16 cellular contexts compared by ENCODE assay signal in the genomic region with DNA sequence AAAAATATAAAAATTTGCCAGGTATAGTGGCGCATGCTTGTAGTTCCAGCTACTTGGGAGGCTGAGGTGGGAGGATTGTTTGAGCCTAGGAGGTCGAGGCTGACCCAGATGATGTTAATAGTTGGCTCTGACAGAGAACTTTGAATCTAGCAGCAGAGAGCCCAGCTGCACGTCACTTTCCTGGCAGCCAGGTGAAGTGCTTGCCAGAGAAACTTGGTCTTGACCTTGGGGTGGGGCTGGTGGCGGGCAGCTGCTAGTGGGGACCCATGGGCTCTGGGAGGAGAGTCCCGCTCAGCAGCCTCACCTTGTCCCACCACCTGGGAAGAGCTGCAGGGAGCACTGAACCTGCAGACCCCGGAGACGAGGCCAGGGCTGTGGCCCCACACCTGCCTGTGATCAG. TPM values are rescaled to one million over a fixed set of nuclear protein-coding genes. Genes with fewer than 3 reads are reported as not detected.
DNase-seq lines count a peak whose midpoint lies in the region; ATAC-seq, FAIRE-seq and TF ChIP-seq lines count a peak whose summit lies in the region.
"Had no signal": no experiment of that assay in that cellular context is flagged by ENCODE, and none has a peak within 500 bp of the region (broad histone marks: within the 10 kb centered on the region; RNA-seq: fewer than 3 reads in every experiment).

No MANE protein-coding gene starts in this region.

- peaks cover 4% of the 10 kb centered on the region; the same call in 1 of the 2 replicates for H3K23me2 ChIP-seq in H1 (ENCODE audit: low read depth, low read length)

- H3K9ac ChIP-seq in OCI-LY1 (ENCODE audit: low read length) (no peak overlapping the region), H1 (replicated peaks in 1 of 4; ENCODE audit: extremely low read depth in 1 of 4, low read depth in 3 of 4, low read length in 3 of 4) (no peak overlapping the region), MM.1S (ENCODE audit: low read length) (no peak overlapping the region)
- H3K9ac ChIP-seq: SK-N-SH had no signal

- no peak overlapping the region for H3K4ac ChIP-seq in H1 (replicated peaks; ENCODE audit: insufficient read length, low read depth, low read length)

- CTCF ChIA-PET in H1 (lab: Charles Lee; ENCODE audit: partially characterized antibody), result interaction anchor here (0.6 to 2.0 kb wide), 7 partner anchors 11 to 1323 kb away, joined by 3 to 5 read pairs (median 3); no protein-coding TSS in a partner anchor

- TF ChIP-seq RAD21 in H1 (IDR thresholded peaks at IDR 0.05 in 1 of 2, conservative IDR thresholded peaks at IDR 0.05 in 1 of 2; ENCODE audit: low read depth in 2 of 2, low read length in 2 of 2), result no peak

- no peak overlapping the region for H2BK120ac ChIP-seq in H1 (replicated peaks; ENCODE audit: low read depth, low read length)

- TF ChIP-seq CTCF in OCI-LY1 (IDR thresholded peaks at IDR 0.05; ENCODE audit: low read length) (no peak), H1 (IDR thresholded peaks at IDR 0.05; ENCODE audit: control extremely low read depth in 1 of 3, insufficient read depth in 1 of 3, low read depth in 1 of 3, low read length in 3 of 3) (no peak), thyroid gland (IDR thresholded peaks at IDR 0.05) (no peak), omental fat pad (IDR thresholded peaks at IDR 0.05) (no peak), MM.1S (IDR thresholded peaks at IDR 0.05; ENCODE audit: low read length) (no peak)

- ATAC-seq in omental fat pad (ENCODE audit: low FRiP score), result no peak

- H4K91ac ChIP-seq in H1 (replicated peaks; ENCODE audit: insufficient read length, low read length), result no peak overlapping the region

- no peaks in the 10 kb centered on the region for H3K9me3 ChIP-seq in OCI-LY1 (ENCODE audit: low read length)
- H3K9me3 ChIP-seq in H1 (ENCODE audit: insufficient read depth in 2 of 2, low read depth in 1 of 2, low read length in 1 of 2), result no peaks in the 10 kb centered on the region
- H3K9me3 ChIP-seq in thyroid gland, result no peaks in the 10 kb centered on the region
- no peaks in the 10 kb centered on the region for H3K9me3 ChIP-seq in MM.1S (replicated peaks; ENCODE audit: insufficient read depth, low read length)
- H3K9me3 ChIP-seq: SK-N-SH had no signal

- no peak overlapping the region for H4K8ac ChIP-seq in H1 (ENCODE audit: extremely low read depth, insufficient read depth, low read length)

- H3K79me1 ChIP-seq in H1 (ENCODE audit: low read depth, low read length), result no peaks in the 10 kb centered on the region

- no peaks in the 10 kb centered on the region for H3K79me2 ChIP-seq in OCI-LY1 (ENCODE audit: insufficient read depth, low read length)
- no peaks in the 10 kb centered on the region for H3K79me2 ChIP-seq in H1 (ENCODE audit: control insufficient read depth in 1 of 2, insufficient read depth in 2 of 2, low read length in 2 of 2)
- no peaks in the 10 kb centered on the region for H3K79me2 ChIP-seq in MM.1S (ENCODE audit: low read length)

- H3K4me2 ChIP-seq in OCI-LY1 (ENCODE audit: low read length), result no peak overlapping the region
- no peak overlapping the region for H3K4me2 ChIP-seq in H1 (ENCODE audit: insufficient read depth in 1 of 2, low read depth in 2 of 2, low read length in 2 of 2)
- no peak overlapping the region for H3K4me2 ChIP-seq in MM.1S (ENCODE audit: low read depth, low read length)
- H3K4me2 ChIP-seq: SK-N-SH had no signal

- H2BK20ac ChIP-seq in H1 (ENCODE audit: low read length), result no peak overlapping the region

- H3K56ac ChIP-seq in H1 (replicated peaks; ENCODE audit: insufficient read length, low read depth, low read length), result no peak overlapping the region

- H3K23ac ChIP-seq in H1 (ENCODE audit: insufficient read length), result no peak overlapping the region

- H2BK12ac ChIP-seq in H1 (ENCODE audit: low read depth, low read length), result no peak overlapping the region

- H3K4me1 ChIP-seq in OCI-LY1 (ENCODE audit: insufficient read depth, low read length, severe bottlenecking) (peaks cover 85% of the 10 kb centered on the region), H1 (replicated peaks in 1 of 4; ENCODE audit: control insufficient read depth in 3 of 4, insufficient read depth in 4 of 4, low read length in 3 of 4) (peaks cover 0 to 29% (median 21%) of the 10 kb centered on the region in 4 experiments; a peak in 6 of 7 replicates), thyroid gland (peaks cover 20 to 29% of the 10 kb centered on the region in 2 donors), MM.1S (ENCODE audit: low read length) (no peaks in the 10 kb centered on the region)

- H2BK15ac ChIP-seq in H1 (ENCODE audit: low read length), result peak overlapping the region; percentile 31; the same call in 1 of the 2 replicates

- H2AFZ ChIP-seq in OCI-LY1 (ENCODE audit: low read length) (no peak overlapping the region), H1 (ENCODE audit: low read length) (no peak overlapping the region), MM.1S (ENCODE audit: low read length) (no peak overlapping the region)

- WGBS in H1 (ENCODE audit: extremely low coverage in 1 of 2, insufficient coverage in 1 of 2, insufficient read length in 1 of 2, insufficient replicate concordance in 2 of 2, low coverage in 1 of 2, low lambda C conversion rate in 2 of 2, missing lambda C conversion rate in 1 of 2), 2 experiments, result 82% methylated on average over 7 of the region's 7 CpGs; no CpG with 5 or more reads in 1 of the 2 experiments
- 70 to 72% methylated on average over 3 to 7 of the region's 7 CpGs for WGBS in thyroid gland, 2 donors

- H3F3A ChIP-seq in OCI-LY1 (ENCODE audit: insufficient read depth, low read length) (peaks cover 4% of the 10 kb centered on the region; the same call in 1 of the 2 replicates), MM.1S (ENCODE audit: insufficient read depth, low read length) (no peaks in the 10 kb centered on the region)

- intact Hi-C loops in thyroid gland (cut with DNase I), result no loop called here

- no peak overlapping the region for H3K4me3 ChIP-seq in OCI-LY1 (ENCODE audit: low read depth, low read length, poor library complexity, severe bottlenecking)
- no peak overlapping the region for H3K4me3 ChIP-seq in H1 (ENCODE audit: extremely low read depth in 1 of 4, insufficient read depth in 2 of 4, low read depth in 3 of 4, low read length in 4 of 4)
- no peak overlapping the region for H3K4me3 ChIP-seq in thyroid gland (replicated peaks in 1 of 3)
- H3K4me3 ChIP-seq in MM.1S (ENCODE audit: low read length), result no peak overlapping the region

- H4K5ac ChIP-seq in H1 (ENCODE audit: insufficient read length, low read depth, low read length), result no peak overlapping the region

- H3K18ac ChIP-seq in H1 (ENCODE audit: extremely low read depth, low read length), result no peak overlapping the region

- peak overlapping the region; percentile 32 for H3K27ac ChIP-seq in OCI-LY1 (ENCODE audit: low read depth, low read length, poor library complexity, severe bottlenecking)
- H3K27ac ChIP-seq in H1 (ENCODE audit: low read depth, low read length), result no peak overlapping the region
- peak overlapping the region in 1 of 3 donors; percentile 58 for H3K27ac ChIP-seq in thyroid gland
- no peak overlapping the region for H3K27ac ChIP-seq in MM.1S (ENCODE audit: low read length)

- no peak overlapping the region for H2BK5ac ChIP-seq in H1 (ENCODE audit: low read depth, low read length)

- H4K20me1 ChIP-seq in OCI-LY1 (ENCODE audit: insufficient read depth, low read length) (no peaks in the 10 kb centered on the region), H1 (replicated peaks in 1 of 2; ENCODE audit: control insufficient read depth in 1 of 2, insufficient read depth in 2 of 2, low read length in 2 of 2) (peaks cover 0 to 3% of the 10 kb centered on the region in 2 experiments), MM.1S (ENCODE audit: insufficient read depth, low read length) (no peaks in the 10 kb centered on the region)

- H3K36me3 ChIP-seq in OCI-LY1 (ENCODE audit: insufficient read depth, low read length) (no peaks in the 10 kb centered on the region), H1 (ENCODE audit: control insufficient read depth in 2 of 4, insufficient read depth in 4 of 4, low read length in 3 of 4) (no peaks in the 10 kb centered on the region), thyroid gland (no peaks in the 10 kb centered on the region), MM.1S (replicated peaks; ENCODE audit: insufficient read depth, low read length) (no peaks in the 10 kb centered on the region)

- H3K9me2 ChIP-seq in OCI-LY1 (ENCODE audit: low read depth, low read length) (no peaks in the 10 kb centered on the region), MM.1S (replicated peaks; ENCODE audit: insufficient read depth, low read length) (no peaks in the 10 kb centered on the region)
- H3K9me2 ChIP-seq: SK-N-SH had no signal

- DNase-seq in NCI-H510A treated with DMSO at 0.1 percent for 48 hours (lab: John Stamatoyannopoulos, UW) (peak; percentile 15), NCI-H510A (lab: John Stamatoyannopoulos, UW) (no peak), H1 (ENCODE audit: low read depth in 1 of 2, low spot score in 2 of 2) (no peak), thyroid gland (peak; percentile 54 to 57), omental fat pad (ENCODE audit: low spot score) (no peak), NCI-H128 (lab: John Stamatoyannopoulos, UW; ENCODE audit: unreplicated experiment) (no peak), MM.1S (no peak)
- DNase-seq: Calu3; CD4-positive, alpha-beta T cell; HCEC 1CT; NCI-H1694 treated with DMSO at 0.1 percent for 48 hours; NCI-H748 treated with DMSO at 0.1 percent for 48 hours; SK-N-SH had no signal

- H3K27me3 ChIP-seq in OCI-LY1 (ENCODE audit: insufficient read depth, low read length) (peaks cover 9% of the 10 kb centered on the region; the same call in 1 of the 2 replicates), H1 (replicated peaks in 1 of 4; ENCODE audit: control insufficient read depth in 3 of 4, extremely low read depth in 1 of 4, insufficient read depth in 3 of 4, low read length in 3 of 4) (peaks cover 3 to 34% (median 22%) of the 10 kb centered on the region in 4 experiments), thyroid gland (no peaks in the 10 kb centered on the region), MM.1S (replicated peaks; ENCODE audit: insufficient read depth, low read length) (peaks cover 31% of the 10 kb centered on the region)

- no peak for TF ChIP-seq POLR2A in H1 (IDR thresholded peaks at IDR 0.05; ENCODE audit: control extremely low read depth in 1 of 2, low read depth in 2 of 2, low read length in 2 of 2)
- TF ChIP-seq POLR2A in thyroid gland (IDR thresholded peaks at IDR 0.05), result no peak

- H3K14ac ChIP-seq in H1 (ENCODE audit: insufficient read length), result no peak overlapping the region

- POLR2A ChIA-PET in H1 (lab: Charles Lee; ENCODE audit: partially characterized antibody), result no interaction called here

- FAIRE-seq in H1 (lab: Jason Lieb, UNC), result no peak
- FAIRE-seq: G401.6, GM19239 had no signal

- H2AK5ac ChIP-seq in H1 (ENCODE audit: low read depth, low read length), result no peak overlapping the region

- TF ChIP-seq EP300 in H1 (IDR thresholded peaks at IDR 0.05; ENCODE audit: borderline replicate concordance in 1 of 2, low read depth in 2 of 2, low read length in 2 of 2), result no peak

RNA-seq across cellular contexts. Expression of gene C16orf74, which starts 3.1 kb away (rescaled TPM):
- 6.1 and 7.3 TPM in 2 replicates for total RNA-seq in H1 (2021; fragmentation: NEBNext Ultra II Directional; extraction: Animal tissue kit (Norgen Biotek cat#: 25700))
- polyA plus RNA-seq in H1 (2011; rRNA removed), result 9.3 and 13.4 TPM in 2 replicates
- 9.3 TPM for polyA plus RNA-seq in H1 (2011; cell fraction: cytosol; rRNA removed)
- 9.9 TPM for polyA plus RNA-seq in H1 (2011; cell fraction: nucleus; rRNA removed)
- 4.3 to 8.8 TPM (median 7.6 TPM) in 4 replicates for polyA plus RNA-seq in H1 (2012, experiment 1 of 2)
- polyA plus RNA-seq in H1 (2012, experiment 2 of 2), result 7.0 TPM
- polyA plus RNA-seq in H1 (2013, experiment 1 of 2), result 9.0 TPM
- polyA plus RNA-seq in H1 (2013, experiment 2 of 2), result 8.4 TPM
- 0.44 and 0.85 TPM in 2 replicates for polyA minus RNA-seq in H1 (2011; rRNA and poly(A)+ RNA removed)
- polyA minus RNA-seq in H1 (2011; cell fraction: cytosol; rRNA and poly(A)+ RNA removed), result 2.2 TPM
- 1.1 TPM for polyA minus RNA-seq in H1 (2011; cell fraction: nucleus; rRNA and poly(A)+ RNA removed)
- 1 to 10 TPM in 3 of 4 donors, not detected in 1; 5.1 to 8.4 (median 6.3) TPM for total RNA-seq in thyroid gland
- 1 to 10 TPM; 1.1 to 3.5 (median 2.8) TPM for total RNA-seq in omental fat pad

RNA-seq across cellular contexts. Expression of gene EMC8, which starts 45.4 kb away (rescaled TPM):
- total RNA-seq in H1 (2021; fragmentation: NEBNext Ultra II Directional; extraction: Animal tissue kit (Norgen Biotek cat#: 25700)), result 47.9 and 52.2 TPM in 2 replicates
- polyA plus RNA-seq in H1 (2011; rRNA removed), result 64.0 and 69.7 TPM in 2 replicates
- polyA plus RNA-seq in H1 (2011; cell fraction: cytosol; rRNA removed), result 60.0 TPM
- polyA plus RNA-seq in H1 (2011; cell fraction: nucleus; rRNA removed), result 79.9 TPM
- 29.4 to 44.5 TPM (median 41.7 TPM) in 4 replicates for polyA plus RNA-seq in H1 (2012, experiment 1 of 2)
- polyA plus RNA-seq in H1 (2012, experiment 2 of 2), result 39.1 TPM
- polyA plus RNA-seq in H1 (2013, experiment 1 of 2), result 33.5 TPM
- polyA plus RNA-seq in H1 (2013, experiment 2 of 2), result 31.9 TPM
- polyA minus RNA-seq in H1 (2011; rRNA and poly(A)+ RNA removed), result 64.3 and 73.2 TPM in 2 replicates
- polyA minus RNA-seq in H1 (2011; cell fraction: cytosol; rRNA and poly(A)+ RNA removed), result 61.1 TPM
- polyA minus RNA-seq in H1 (2011; cell fraction: nucleus; rRNA and poly(A)+ RNA removed), result 38.0 TPM
- total RNA-seq in thyroid gland (10 to 100 TPM; 23.4 to 53.6 (median 41.7) TPM), omental fat pad (10 to 100 TPM; 22.2 to 39.0 (median 27.3) TPM)

RNA-seq across cellular contexts. Expression of gene COX4I1, which starts 45.5 kb away (rescaled TPM):
- total RNA-seq in H1 (2021; fragmentation: NEBNext Ultra II Directional; extraction: Animal tissue kit (Norgen Biotek cat#: 25700)), result 496 and 507 TPM in 2 replicates
- 693 and 707 TPM in 2 replicates for polyA plus RNA-seq in H1 (2011; rRNA removed)
- polyA plus RNA-seq in H1 (2011; cell fraction: cytosol; rRNA removed), result 932 TPM
- polyA plus RNA-seq in H1 (2011; cell fraction: nucleus; rRNA removed), result 683 TPM
- polyA plus RNA-seq in H1 (2012, experiment 1 of 2), result 451 to 785 TPM (median 705 TPM) in 4 replicates
- polyA plus RNA-seq in H1 (2012, experiment 2 of 2), result 672 TPM
- 1,101 TPM for polyA plus RNA-seq in H1 (2013, experiment 1 of 2)
- 1,112 TPM for polyA plus RNA-seq in H1 (2013, experiment 2 of 2)
- polyA minus RNA-seq in H1 (2011; rRNA and poly(A)+ RNA removed), result 205 and 258 TPM in 2 replicates
- 116 TPM for polyA minus RNA-seq in H1 (2011; cell fraction: cytosol; rRNA and poly(A)+ RNA removed)
- 127 TPM for polyA minus RNA-seq in H1 (2011; cell fraction: nucleus; rRNA and poly(A)+ RNA removed)
- 100 to 1,000 TPM; 516 to 726 (median 632) TPM for total RNA-seq in thyroid gland
- 100 to 1,000 TPM; 379 to 637 (median 462) TPM for total RNA-seq in omental fat pad

Comparison
In these comparisons a context has a peak if more than half of its experiments do, and no peak if none do; other contexts are left out.
1. DNase-seq: peak in NCI-H510A treated with DMSO at 0.1 percent for 48 hours (single experiment) and thyroid gland (2 of 2); none in NCI-H510A (single experiment), H1 (0 of 2), omental fat pad (single experiment), NCI-H128 (single experiment) and MM.1S (single experiment).